ENCODE assay signal across 26 cellular contexts in the genomic region with DNA sequence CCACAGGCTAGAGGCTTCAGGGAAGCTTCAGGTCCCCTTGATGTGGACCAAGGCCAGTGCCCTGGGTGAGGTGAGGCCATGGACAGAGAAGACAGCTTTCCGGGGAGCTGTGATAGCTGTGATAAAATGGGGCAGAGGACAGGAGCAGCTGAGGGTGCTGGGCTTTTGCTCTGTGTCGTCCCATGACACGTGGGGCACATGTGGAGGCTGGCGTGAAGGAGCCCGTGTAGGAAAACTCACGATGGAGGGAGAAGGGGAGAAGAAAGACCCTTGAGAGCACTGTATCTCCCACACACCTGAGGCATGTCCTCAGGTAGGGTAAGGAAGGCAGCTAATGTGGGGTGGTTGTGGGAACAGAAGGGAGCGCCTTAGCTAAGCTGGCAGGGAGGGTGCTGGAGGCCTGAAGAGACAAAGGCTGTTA. TPM values are rescaled to one million over a fixed set of nuclear protein-coding genes. Genes with fewer than 3 reads are reported as not detected.
DNase-seq lines count a peak whose midpoint lies in the region; ATAC-seq and TF ChIP-seq lines count a peak whose summit lies in the region.
"Had no signal": no experiment of that assay in that cellular context is flagged by ENCODE, and none has a peak within 500 bp of the region (broad histone marks: within the 10 kb centered on the region; RNA-seq: fewer than 3 reads in every experiment).

No MANE protein-coding gene starts in this region.

- no peak for ATAC-seq in heart right ventricle
- no peak for ATAC-seq in GM19455 (IDR thresholded peaks at IDR 0.05; ENCODE audit: unreplicated experiment)
- no peak for ATAC-seq in HG02763 (IDR thresholded peaks at IDR 0.05; ENCODE audit: unreplicated experiment)
- ATAC-seq: activated CD8-positive, alpha-beta T cell treated with anti-CD3 and anti-CD28 coated beads, Interleukin-2, amount 10 ng/mL, durations not matched to agents 7 days and 5 days; left lobe of liver; Right ventricle myocardium inferior; stimulated activated naive CD8-positive, alpha-beta T cell treated with anti-CD3 and anti-CD28 coated beads, Interleukin-15, Interleukin-2, amounts not matched to agents 100 U/mL and 50 U/mL, for 24 hours had no signal

- H3K36me3 ChIP-seq in heart right ventricle (peaks cover 0 to 2% (median 0%) of the 10 kb centered on the region in 9 donors), uterus (no peaks in the 10 kb centered on the region)
- H3K36me3 ChIP-seq: BE2C had no signal

- H3K4me3 ChIP-seq in heart right ventricle, result no peak overlapping the region
- no peak overlapping the region for H3K4me3 ChIP-seq in uterus
- H3K4me3 ChIP-seq: coronary artery, spleen had no signal

- H3K36me3 Mint-ChIP-seq in chondrocyte (ENCODE audit: low read depth) (no peaks in the 10 kb centered on the region), neural crest cell (ENCODE audit: low read depth) (no peaks in the 10 kb centered on the region)

- H3K9me3 ChIP-seq in heart right ventricle (no peaks in the 10 kb centered on the region), uterus (no peaks in the 10 kb centered on the region)
- H3K9me3 ChIP-seq: BE2C, spleen had no signal

- intact Hi-C loops in cardiac septum (cut with DNase I), result no loop called here
- intact Hi-C loops in heart right ventricle (cut with DNase I), result no loop called here
- intact Hi-C loops in uterus (cut with DNase I; ENCODE audit: low total_unique reads), result no loop called here

- H3K27ac Mint-ChIP-seq in chondrocyte (ENCODE audit: unreplicated experiment) (peak overlapping the region; percentile 3), neural crest cell (ENCODE audit: unreplicated experiment) (peak overlapping the region; percentile 73)
- H3K27ac Mint-ChIP-seq: activated CD8-positive, alpha-beta T cell treated with anti-CD3 and anti-CD28 coated beads, Interleukin-2, amount 10 ng/mL, durations not matched to agents 7 days and 5 days had no signal

- H3K4me1 ChIP-seq in heart right ventricle, result peaks cover 0 to 65% (median 36%) of the 10 kb centered on the region in 9 donors
- H3K4me1 ChIP-seq in uterus, result peaks cover 9 to 22% of the 10 kb centered on the region in 2 donors

- peak; percentile 41 for DNase-seq in cardiac septum (ENCODE audit: low spot score)
- no peak for DNase-seq in heart right ventricle
- DNase-seq in chondrocyte (ENCODE audit: low spot score), result peak; percentile 53
- DNase-seq in neural crest cell (ENCODE audit: low read depth, low spot score), result no peak
- peak; percentile 13 for DNase-seq in uterus
- no peak for DNase-seq in NCI-H345 treated with DMSO at 0.1 percent for 48 hours (lab: John Stamatoyannopoulos, UW; ENCODE audit: unreplicated experiment)
- DNase-seq: activated CD8-positive, alpha-beta T cell treated with anti-CD3 and anti-CD28 coated beads, Interleukin-2, amount 10 ng/mL, durations not matched to agents 7 days and 5 days; activated naive CD4-positive, alpha-beta T cell treated with anti-CD3 and anti-CD28 coated beads, Interleukin-2, amount 50 U/mL, for 16 hours; activated T-cell treated with anti-CD3 and anti-CD28 coated beads, Interleukin-2, amount 50 U/mL, for 1 hour; BE2C; DMS79 treated with DMSO at 0.1 percent for 48 hours; midbrain; NCI-H1092; NCI-H1930; NCI-H2227 treated with DMSO at 0.1 percent for 48 hours; OCI-M1; stimulated activated CD4-positive, alpha-beta T cell treated with anti-CD3 and anti-CD28 coated beads, Interleukin-4, amount 100 ng/mL, for 1 hour; stimulated activated naive CD8-positive, alpha-beta T cell treated with anti-CD3 and anti-CD28 coated beads, Interleukin-15, Interleukin-2, amounts not matched to agents 100 U/mL and 50 U/mL, for 24 hours; T1000; trophoblast cell had no signal

- 66 to 72% methylated on average over 7 of the region's 7 CpGs for WGBS in heart right ventricle, 2 donors

- H3K4me3 Mint-ChIP-seq in chondrocyte (ENCODE audit: unreplicated experiment) (no peak overlapping the region), neural crest cell (peak overlapping the region; percentile 48)
- H3K4me3 Mint-ChIP-seq: activated CD8-positive, alpha-beta T cell treated with anti-CD3 and anti-CD28 coated beads, Interleukin-2, amount 10 ng/mL, durations not matched to agents 7 days and 5 days had no signal

- H3K27me3 Mint-ChIP-seq in chondrocyte (ENCODE audit: low read depth), result no peaks in the 10 kb centered on the region
- H3K27me3 Mint-ChIP-seq in neural crest cell (ENCODE audit: low read depth), result peaks cover 3% of the 10 kb centered on the region

- H3K4me1 Mint-ChIP-seq in chondrocyte (ENCODE audit: low read depth), result peaks cover 38% of the 10 kb centered on the region
- peaks cover 38% of the 10 kb centered on the region for H3K4me1 Mint-ChIP-seq in neural crest cell

- no peaks in the 10 kb centered on the region for H3K27me3 ChIP-seq in heart right ventricle
- no peaks in the 10 kb centered on the region for H3K27me3 ChIP-seq in uterus
- H3K27me3 ChIP-seq: BE2C had no signal

- no peak for TF ChIP-seq POLR2A in uterus (IDR thresholded peaks at IDR 0.05)

- H3K9me3 Mint-ChIP-seq in chondrocyte (ENCODE audit: low read depth), result no peaks in the 10 kb centered on the region
- H3K9me3 Mint-ChIP-seq in neural crest cell, result no peaks in the 10 kb centered on the region

- TF ChIP-seq CTCF in heart right ventricle (IDR thresholded peaks at IDR 0.05), result no peak
- no peak for TF ChIP-seq CTCF in chondrocyte (IDR thresholded peaks at IDR 0.05)
- TF ChIP-seq CTCF in neural crest cell (conservative IDR thresholded peaks at IDR 0.05), result no peak
- no peak for TF ChIP-seq CTCF in uterus (IDR thresholded peaks at IDR 0.05)

- H3K27ac ChIP-seq in heart right ventricle (no peak overlapping the region), uterus (peak overlapping the region; percentile 52 to 62)
- H3K27ac ChIP-seq: spleen had no signal

RNA-seq across cellular contexts. Expression of a gene that starts 21.3 kb away (rescaled TPM):
- total RNA-seq in cardiac septum (9.7 TPM), heart right ventricle (10 to 100 TPM in 5 of 10 donors, 1 to 10 TPM in 5; 5.3 to 18.8 (median 10.4) TPM), chondrocyte (9.4 to 22.0 TPM (median 9.9 TPM) in 3 replicates), neural crest cell (15.4 and 17.9 TPM in 2 replicates), uterus (100 to 1,000 TPM in 1 of 4 donors, 10 to 100 TPM in 2, 1 to 10 TPM in 1; 3.8 to 105 (median 25.6) TPM)
- polyA plus RNA-seq in heart right ventricle, result 10 to 100 TPM in 1 of 2 donors, 1 to 10 TPM in 1; 9.4 to 11.6 TPM

RNA-seq across cellular contexts. Expression of a gene that starts 37.1 kb away (rescaled TPM):
- total RNA-seq in cardiac septum, result 17.5 TPM
- total RNA-seq in heart right ventricle, result 10 to 100 TPM in 6 of 10 donors, 1 to 10 TPM in 4; 7.3 to 16.6 (median 11.4) TPM
- polyA plus RNA-seq in heart right ventricle, result 10 to 100 TPM in 1 of 2 donors, 1 to 10 TPM in 1; 9.1 to 12.3 TPM
- 50.0 to 53.6 TPM (median 52.3 TPM) in 3 replicates for total RNA-seq in chondrocyte
- 39.3 and 39.5 TPM in 2 replicates for total RNA-seq in neural crest cell
- 10 to 100 TPM in 3 of 4 donors, 1 to 10 TPM in 1; 3.3 to 72.8 (median 18.3) TPM for total RNA-seq in uterus

RNA-seq across cellular contexts. Expression of a gene that starts 45.8 kb away (rescaled TPM):
- total RNA-seq in cardiac septum (46.2 TPM), heart right ventricle (100 to 1,000 TPM in 1 of 10 donors, 10 to 100 TPM in 9; 15.4 to 101 (median 41.6) TPM), chondrocyte (307 to 312 TPM (median 310 TPM) in 3 replicates), neural crest cell (0.26 and 0.43 TPM in 2 replicates), uterus (100 to 1,000 TPM in 2 of 4 donors, 10 to 100 TPM in 2; 81.2 to 149 (median 117) TPM)
- 10 to 100 TPM; 27.5 to 44.7 TPM for polyA plus RNA-seq in heart right ventricle
- total RNA-seq: activated CD8-positive, alpha-beta T cell treated with anti-CD3 and anti-CD28 coated beads, Interleukin-2, amount 10 ng/mL, durations not matched to agents 7 days and 5 days had no signal

Comparison
In these comparisons a context has a peak if more than half of its experiments do, and no peak if none do; other contexts are left out.
1. DNase-seq: peak in cardiac septum (single experiment), chondrocyte (single experiment) and uterus (2 of 2); none in heart right ventricle (0 of 2), neural crest cell (single experiment) and NCI-H345 treated with DMSO at 0.1 percent for 48 hours (single experiment).
2. H3K27ac ChIP-seq: peak in uterus (2 of 2); none in heart right ventricle (0 of 10).
3. RNA of a gene that starts 45.8 kb away (total RNA-seq): 307 to 312 TPM in chondrocyte, 81.2 to 149 TPM in uterus, 46.2 TPM in cardiac septum (single experiment) and 15.4 to 101 TPM in heart right ventricle; 0.26 to 0.43 TPM in neural crest cell; every median in the first group is over 10 times any median in the second.